34 cellular contexts compared by ENCODE assay signal in genomic region chr12:66831495-66831894, GRCh38.
"Had no signal": no experiment of that assay in that cellular context is flagged by ENCODE, and none has a peak within 500 bp of the region (broad histone marks: within the 10 kb centered on the region; RNA-seq: fewer than 3 reads in every experiment).

No MANE protein-coding gene starts in this region.

- ATAC-seq: activated T-cell treated with anti-CD3 and anti-CD28 coated beads, Interleukin-2, amount 50 U/mL, for 4 hours; activated T-cell treated with anti-CD3 and anti-CD28 coated beads, Interleukin-2, amount 50 U/mL, for 72 hours; activated T-helper 17 cell treated with anti-CD3 and anti-CD28 coated beads, Interleukin-2, amount 50 U/mL, for 72 hours; body of pancreas had no signal

- H3K36me3 ChIP-seq: adrenal gland, brain microvascular endothelial cell, breast epithelium had no signal

- H3K4me3 ChIP-seq: adrenal gland, body of pancreas, breast epithelium had no signal

- H3K4me3 Mint-ChIP-seq: activated B cell treated with CpG ODN at 0.5 μM for 24 hours; activated CD4-positive, alpha-beta memory T cell treated with anti-CD3 and anti-CD28 coated beads for 36 hours; activated CD4-positive, alpha-beta T cell treated with anti-CD3 and anti-CD28 coated beads, Interleukin-2, amount 10 ng/mL, durations not matched to agents 24 days and 14 days; activated naive CD4-positive, alpha-beta T cell treated with anti-CD3 and anti-CD28 coated beads for 36 hours; activated naive CD4-positive, alpha-beta T cell treated with anti-CD3 and anti-CD28 coated beads, Interleukin-2, amount 50 U/mL, for 24 hours; activated naive CD8-positive, alpha-beta T cell treated with anti-CD3 and anti-CD28 coated beads, Interleukin-2, amount 10 ng/mL, durations not matched to agents 7 days and 5 days; activated T-cell treated with anti-CD3 and anti-CD28 coated beads, Interleukin-2, amount 50 U/mL, for 4 hours; activated T-cell treated with anti-CD3 and anti-CD28 coated beads, Interleukin-2, amount 50 U/mL, for 72 hours; activated T-helper 1 cell treated with anti-CD3 and anti-CD28 coated beads, Interleukin-12 subunit alpha, Interleukin-12 subunit beta, Interleukin-2, Interleukin-4 antibody, amounts not matched to agents 30 ng/mL and 10 ng/mL and 1 ng/mL, durations not matched to agents 14 hours and 24 hours and 36 hours; activated T-helper 17 cell treated with anti-CD3 and anti-CD28 coated beads, Interleukin-2, amount 50 U/mL, for 72 hours; T-helper 1 cell treated with Interleukin-12 subunit alpha and Interleukin-12 subunit beta and Interleukin-4 antibody, amounts not matched to agents 30 μg/mL and 1 μg/mL, for 36 hours; T-helper 2 cell treated with Interferon-gamma antibody and Interleukin-4, amounts not matched to agents 5 μg/mL and 100 μg/mL, for 36 hours had no signal

- H3K4me1 ChIP-seq: adrenal gland, body of pancreas, breast epithelium had no signal

- H3K4me1 Mint-ChIP-seq: activated B cell treated with CpG ODN at 0.5 μM for 24 hours had no signal

- H3K27ac ChIP-seq: adrenal gland, body of pancreas, brain microvascular endothelial cell, breast epithelium, VCaP had no signal

- H3K27ac Mint-ChIP-seq: activated B cell treated with CpG ODN at 0.5 μM for 24 hours; activated CD4-positive, alpha-beta memory T cell treated with anti-CD3 and anti-CD28 coated beads for 36 hours; activated CD4-positive, alpha-beta T cell treated with anti-CD3 and anti-CD28 coated beads, Interleukin-2, amount 10 ng/mL, durations not matched to agents 24 days and 14 days; activated naive CD4-positive, alpha-beta T cell treated with anti-CD3 and anti-CD28 coated beads for 36 hours; activated naive CD4-positive, alpha-beta T cell treated with anti-CD3 and anti-CD28 coated beads, Interleukin-2, amount 50 U/mL, for 24 hours; activated naive CD8-positive, alpha-beta T cell treated with anti-CD3 and anti-CD28 coated beads, Interleukin-2, amount 10 ng/mL, durations not matched to agents 7 days and 5 days; activated T-cell treated with anti-CD3 and anti-CD28 coated beads, Interleukin-2, amount 50 U/mL, for 72 hours; activated T-helper 1 cell treated with anti-CD3 and anti-CD28 coated beads, Interleukin-12 subunit alpha, Interleukin-12 subunit beta, Interleukin-2, Interleukin-4 antibody, amounts not matched to agents 30 ng/mL and 10 ng/mL and 1 ng/mL, durations not matched to agents 14 hours and 24 hours and 36 hours; activated T-helper 17 cell treated with anti-CD3 and anti-CD28 coated beads, Interleukin-2, amount 50 U/mL, for 72 hours; T-helper 1 cell treated with Interleukin-12 subunit alpha and Interleukin-12 subunit beta and Interleukin-4 antibody, amounts not matched to agents 30 μg/mL and 1 μg/mL, for 36 hours; T-helper 2 cell treated with Interferon-gamma antibody and Interleukin-4, amounts not matched to agents 5 μg/mL and 100 μg/mL, for 36 hours had no signal

- DNase-seq: activated B cell treated with CpG ODN at 0.5 μM for 24 hours; activated CD4-positive, alpha-beta memory T cell treated with anti-CD3 and anti-CD28 coated beads for 36 hours; activated CD4-positive, alpha-beta T cell treated with anti-CD3 and anti-CD28 coated beads for 4 hours; activated CD4-positive, alpha-beta T cell treated with anti-CD3 and anti-CD28 coated beads, Interleukin-2, amount 10 ng/mL, durations not matched to agents 24 days and 14 days; activated CD4-positive, alpha-beta T cell treated with anti-CD3 and anti-CD28 coated beads, Interleukin-2, amount 50 U/mL, for 1 hour; activated CD4-positive, alpha-beta T cell treated with anti-CD3 and anti-CD28 coated beads, Interleukin-2, amount 50 U/mL, for 4 hours; activated CD4-positive, CD25-positive, alpha-beta regulatory T cell treated with anti-CD3 and anti-CD28 coated beads, Interleukin-2, amount 50 U/mL, for 72 hours; activated CD8-positive, alpha-beta memory T cell treated with anti-CD3 and anti-CD28 coated beads, Interleukin-2, amount 50 U/mL, for 4 hours; activated effector memory CD4-positive, alpha-beta T cell treated with anti-CD3 and anti-CD28 coated beads, Interleukin-2, amount 50 U/mL, for 16 hours; activated gamma-delta T cell treated with Interleukin-2 at 50 U/mL for 16 hours; activated naive CD4-positive, alpha-beta T cell; activated naive CD4-positive, alpha-beta T cell treated with anti-CD3 and anti-CD28 coated beads for 36 hours; activated naive CD8-positive, alpha-beta T cell treated with anti-CD3 and anti-CD28 coated beads, Interleukin-2, amount 10 ng/mL, durations not matched to agents 7 days and 5 days; activated T-cell treated with anti-CD3 and anti-CD28 coated beads for 4 hours; activated T-cell treated with anti-CD3 and anti-CD28 coated beads, Interleukin-2, amount 50 U/mL, for 1 hour; activated T-cell treated with anti-CD3 and anti-CD28 coated beads, Interleukin-2, amount 50 U/mL, for 4 hours; activated T-cell treated with anti-CD3 and anti-CD28 coated beads, Interleukin-2, amount 50 U/mL, for 72 hours; adrenal gland; amniotic stem cell; aorta; body of pancreas; brain microvascular endothelial cell; central memory CD4-positive, alpha-beta T cell; SW 1271; T-helper 1 cell; T-helper 2 cell; T-helper 9 cell had no signal

- H3K9me3 Mint-ChIP-seq: activated B cell treated with CpG ODN at 0.5 μM for 24 hours; activated CD4-positive, alpha-beta memory T cell treated with anti-CD3 and anti-CD28 coated beads for 36 hours; activated naive CD4-positive, alpha-beta T cell treated with anti-CD3 and anti-CD28 coated beads for 36 hours; activated naive CD4-positive, alpha-beta T cell treated with anti-CD3 and anti-CD28 coated beads, Interleukin-2, amount 50 U/mL, for 24 hours; activated naive CD8-positive, alpha-beta T cell treated with anti-CD3 and anti-CD28 coated beads, Interleukin-2, amount 10 ng/mL, durations not matched to agents 7 days and 5 days; activated T-cell treated with anti-CD3 and anti-CD28 coated beads, Interleukin-2, amount 50 U/mL, for 4 hours; activated T-cell treated with anti-CD3 and anti-CD28 coated beads, Interleukin-2, amount 50 U/mL, for 72 hours; activated T-helper 1 cell treated with anti-CD3 and anti-CD28 coated beads, Interleukin-12 subunit alpha, Interleukin-12 subunit beta, Interleukin-2, Interleukin-4 antibody, amounts not matched to agents 30 ng/mL and 10 ng/mL and 1 ng/mL, durations not matched to agents 14 hours and 24 hours and 36 hours; activated T-helper 17 cell treated with anti-CD3 and anti-CD28 coated beads, Interleukin-2, amount 50 U/mL, for 72 hours; T-helper 1 cell treated with Interleukin-12 subunit alpha and Interleukin-12 subunit beta and Interleukin-4 antibody, amounts not matched to agents 30 μg/mL and 1 μg/mL, for 36 hours; T-helper 2 cell treated with Interferon-gamma antibody and Interleukin-4, amounts not matched to agents 5 μg/mL and 100 μg/mL, for 36 hours had no signal

- H3K27me3 Mint-ChIP-seq: activated CD4-positive, alpha-beta memory T cell treated with anti-CD3 and anti-CD28 coated beads for 36 hours; activated naive CD4-positive, alpha-beta T cell treated with anti-CD3 and anti-CD28 coated beads, Interleukin-2, amount 50 U/mL, for 24 hours; activated naive CD8-positive, alpha-beta T cell treated with anti-CD3 and anti-CD28 coated beads, Interleukin-2, amount 10 ng/mL, durations not matched to agents 7 days and 5 days had no signal

- H3K27me3 ChIP-seq: adrenal gland, body of pancreas, brain microvascular endothelial cell, breast epithelium had no signal

- H3K36me3 Mint-ChIP-seq: activated CD4-positive, alpha-beta memory T cell treated with anti-CD3 and anti-CD28 coated beads for 36 hours; activated naive CD4-positive, alpha-beta T cell treated with anti-CD3 and anti-CD28 coated beads, Interleukin-2, amount 50 U/mL, for 24 hours had no signal

- H3K9me3 ChIP-seq: adrenal gland, body of pancreas, breast epithelium had no signal
